ENCODE assay signal across 24 cellular contexts in the genomic region with DNA sequence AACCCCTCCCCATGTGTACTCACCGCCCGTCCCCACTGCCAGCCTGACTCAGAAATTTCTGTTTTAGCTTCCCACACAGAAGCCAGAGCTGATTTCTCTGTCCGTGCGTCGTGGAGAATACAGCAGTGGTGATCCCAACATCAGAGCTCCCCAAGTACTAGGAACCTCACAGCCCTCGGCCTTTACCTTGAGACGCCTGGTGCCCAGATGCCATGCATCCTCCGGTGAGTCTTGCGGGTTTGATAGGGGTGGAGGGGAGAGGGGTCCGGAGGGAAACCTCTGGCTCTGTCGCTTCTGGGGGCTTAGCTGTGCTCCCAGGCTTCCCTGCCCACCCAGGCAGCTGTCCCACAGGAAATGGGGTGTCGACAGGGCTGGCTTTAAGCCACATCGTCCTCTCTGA. TPM values are rescaled to one million over a fixed set of nuclear protein-coding genes. Genes with fewer than 3 reads are reported as not detected.
"Had no signal": no experiment of that assay in that cellular context is flagged by ENCODE, and none has a peak within 500 bp of the region (broad histone marks: within the 10 kb centered on the region; RNA-seq: fewer than 3 reads in every experiment).

No MANE protein-coding gene starts in this region.

- ATAC-seq: gastroesophageal sphincter had no signal

- DNase-seq: activated B cell treated with CpG ODN at 0.5 μM for 24 hours; activated CD4-positive, alpha-beta memory T cell treated with anti-CD3 and anti-CD28 coated beads, Interleukin-2, amount 10 ng/mL, durations not matched to agents 7 days and 5 days; activated CD4-positive, alpha-beta T cell treated with anti-CD3 and anti-CD28 coated beads, Interleukin-2, amount 50 U/mL, for 4 hours; activated gamma-delta T cell; activated naive CD8-positive, alpha-beta T cell treated with anti-CD3 and anti-CD28 coated beads, Interleukin-2, amount 10 ng/mL, durations not matched to agents 7 days and 5 days; colonic mucosa; esophagus squamous epithelium; foreskin melanocyte; heart right ventricle; T1000 had no signal

- H3K9me3 ChIP-seq: colonic mucosa, esophagus squamous epithelium, gastroesophageal sphincter, heart right ventricle had no signal

- H3K27ac ChIP-seq: colonic mucosa, epithelial cell of prostate, esophagus squamous epithelium, gastroesophageal sphincter, heart right ventricle, WERI-Rb-1 had no signal

- H3K4me3 ChIP-seq: colonic mucosa, esophagus squamous epithelium, gastroesophageal sphincter, heart right ventricle had no signal

- H3K36me3 ChIP-seq: colonic mucosa, esophagus squamous epithelium, gastroesophageal sphincter, heart right ventricle, WERI-Rb-1 had no signal

- H3K4me1 ChIP-seq: colonic mucosa, gastroesophageal sphincter, heart right ventricle had no signal

- H3K27me3 ChIP-seq: colonic mucosa, esophagus squamous epithelium, gastroesophageal sphincter, heart right ventricle had no signal

RNA-seq across cellular contexts. Expression of a gene that starts 48.6 kb away (rescaled TPM):
- total RNA-seq: activated B cell treated with CpG ODN at 0.5 μM for 24 hours; activated CD4-positive, alpha-beta memory T cell treated with anti-CD3 and anti-CD28 coated beads, Interleukin-2, amount 10 ng/mL, durations not matched to agents 7 days and 5 days; activated naive CD4-positive, alpha-beta T cell treated with anti-CD3 and anti-CD28 coated beads, Interleukin-2, amount 50 U/mL, for 72 hours; activated naive CD8-positive, alpha-beta T cell treated with anti-CD3 and anti-CD28 coated beads, Interleukin-2, amount 10 ng/mL, durations not matched to agents 7 days and 5 days; activated T-helper 1 cell treated with anti-CD3 and anti-CD28 coated beads, Interleukin-12 subunit alpha, Interleukin-12 subunit beta, Interleukin-2, Interleukin-4 antibody, amounts not matched to agents 30 ng/mL and 10 ng/mL and 1 ng/mL, durations not matched to agents 14 hours and 24 hours and 36 hours; activated T-helper 2 cell treated with anti-CD3 and anti-CD28 coated beads, Interferon-gamma antibody, Interleukin-2, Interleukin-4, amounts not matched to agents 10 μg/mL and 5 μg/mL and 100 μg/mL, durations not matched to agents 14 hours and 24 hours and 36 hours; astrocyte; colonic mucosa; dermis microvascular lymphatic vessel endothelial cell; endothelial cell of umbilical vein; esophagus squamous epithelium; fibroblast of lung; fibroblast of villous mesenchyme; gastroesophageal sphincter; glomerular endothelial cell; heart right ventricle; T-helper 17 cell had no signal
- polyA plus RNA-seq: endothelial cell of umbilical vein, esophagus, fibroblast of lung, heart right ventricle had no signal

RNA-seq across cellular contexts. Expression of a gene that starts 51.2 kb away (rescaled TPM):
- total RNA-seq: astrocyte, dermis microvascular lymphatic vessel endothelial cell, endothelial cell of umbilical vein, fibroblast of lung, fibroblast of villous mesenchyme, glomerular endothelial cell had no signal
- polyA plus RNA-seq: endothelial cell of umbilical vein, fibroblast of lung had no signal
